15 cellular contexts compared by ENCODE assay signal in genomic region chr12:89208661-89209096, GRCh38.
DNase-seq lines count a peak whose midpoint lies in the region; ATAC-seq and TF ChIP-seq lines count a peak whose summit lies in the region.
"Had no signal": no experiment of that assay in that cellular context is flagged by ENCODE, and none has a peak within 500 bp of the region (broad histone marks: within the 10 kb centered on the region; RNA-seq: fewer than 3 reads in every experiment).

No MANE protein-coding gene starts in this region.

- H3K36me3 ChIP-seq in IMR-90 (ENCODE audit: control insufficient read depth, insufficient read depth, low read length) = no peaks in the 10 kb centered on the region
- no peaks in the 10 kb centered on the region for H3K36me3 ChIP-seq in mesenchymal stem cell (ENCODE audit: control insufficient read depth in 1 of 2, insufficient read depth in 2 of 2, low read depth in 1 of 2, low read length in 2 of 2)
- H3K36me3 ChIP-seq in right atrium auricular region = no peaks in the 10 kb centered on the region

- no peak overlapping the region for H2BK12ac ChIP-seq in mesenchymal stem cell (ENCODE audit: low read length in 2 of 2)

- TF ChIP-seq RAD21 in IMR-90 (IDR thresholded peaks at IDR 0.05; ENCODE audit: low read length) = no peak

- H2AK9ac ChIP-seq in IMR-90 (replicated peaks; ENCODE audit: low read depth, low read length, poor library complexity) = no peak overlapping the region

- H4K5ac ChIP-seq in IMR-90 (ENCODE audit: low read depth, low read length) = no peak overlapping the region

- H3K27ac ChIP-seq in IMR-90 (ENCODE audit: insufficient read depth, low read length) (no peak overlapping the region), mesenchymal stem cell (ENCODE audit: low read length, poor library complexity, severe bottlenecking) (no peak overlapping the region), right atrium auricular region (no peak overlapping the region)
- H3K27ac ChIP-seq: C4-2B, epithelial cell of prostate, psoas muscle had no signal

- in situ Hi-C loops in IMR-90 (cut with MboI; ENCODE audit: low sequenced_read_pairs) = no loop called here

- ATAC-seq in IMR-90 (ENCODE audit: low read depth) = no peak
- ATAC-seq in activated CD8-positive, alpha-beta memory T cell treated with anti-CD3 and anti-CD28 coated beads, Interleukin-2, amount 10 ng/mL, durations not matched to agents 7 days and 5 days = no peak
- no peak for ATAC-seq in sciatic nerve
- ATAC-seq: psoas muscle had no signal

- H2BK5ac ChIP-seq in IMR-90 (ENCODE audit: low read depth, low read length, poor library complexity, severe bottlenecking) (no peak overlapping the region), mesenchymal stem cell (ENCODE audit: low read depth, low read length, poor library complexity, severe bottlenecking) (no peak overlapping the region)

- H3K4me3 ChIP-seq in IMR-90 (ENCODE audit: insufficient read depth, low read depth, low read length) (no peak overlapping the region), mesenchymal stem cell (ENCODE audit: insufficient read depth in 1 of 2, low read depth in 1 of 2, low read length in 2 of 2) (peak overlapping the region in 1 of 2 experiments; percentile 20), right atrium auricular region (no peak overlapping the region)
- H3K4me3 ChIP-seq: psoas muscle had no signal

- TF ChIP-seq CTCF in IMR-90 (conservative IDR thresholded peaks at IDR 0.05; ENCODE audit: low read depth, low read length) = no peak
- TF ChIP-seq CTCF in right atrium auricular region (IDR thresholded peaks at IDR 0.05) = no peak

- no CpG with 5 or more reads among the region's 2 CpGs for WGBS in IMR-90 (ENCODE audit: extremely low coverage in 2 of 2, insufficient read length in 1 of 2), 2 experiments
- 29% methylated on average over 1 of the region's 2 CpGs for WGBS in mesenchymal stem cell

- DNase-seq in AML-193 (lab: John Stamatoyannopoulos, UW) = peak; percentile 56 to 63
- peak; percentile 29 for DNase-seq in IMR-90
- peak; percentile 50 for DNase-seq in amniotic epithelial cell (ENCODE audit: low read depth)
- DNase-seq in mesenchymal stem cell = peak; percentile 56
- no peak for DNase-seq in activated CD8-positive, alpha-beta memory T cell treated with anti-CD3 and anti-CD28 coated beads, Interleukin-2, amount 10 ng/mL, durations not matched to agents 7 days and 5 days
- DNase-seq in right atrium auricular region (ENCODE audit: low spot score) = no peak
- no peak for DNase-seq in sciatic nerve (ENCODE audit: low spot score)
- DNase-seq in NCI-H526 (lab: John Stamatoyannopoulos, UW) = no peak
- DNase-seq: activated CD4-positive, alpha-beta T cell treated with anti-CD3 and anti-CD28 coated beads, Interleukin-2, amount 50 U/mL, for 1 hour; NCI-H187 treated with DMSO at 0.1 percent for 48 hours; psoas muscle; stimulated activated naive CD4-positive, alpha-beta T cell treated with Interleukin-2 at 50 U/mL for 16 hours; T-helper 1 cell had no signal

- H2BK15ac ChIP-seq in IMR-90 (ENCODE audit: low read depth, low read length) (no peak overlapping the region; the same call in 2 of the 3 replicates), mesenchymal stem cell (ENCODE audit: low read depth, poor library complexity, severe bottlenecking) (no peak overlapping the region)

- H3K27me3 ChIP-seq in IMR-90 (ENCODE audit: control insufficient read depth, insufficient read depth, low read length) (no peaks in the 10 kb centered on the region), mesenchymal stem cell (ENCODE audit: control insufficient read depth in 1 of 2, insufficient read depth in 1 of 2, low read length in 2 of 2) (no peaks in the 10 kb centered on the region), right atrium auricular region (no peaks in the 10 kb centered on the region)

- no peak for TF ChIP-seq POLR2A in IMR-90 (IDR thresholded peaks at IDR 0.05; ENCODE audit: low read depth, low read length)

- H3K36me3 Mint-ChIP-seq in activated CD8-positive, alpha-beta memory T cell treated with anti-CD3 and anti-CD28 coated beads, Interleukin-2, amount 10 ng/mL, durations not matched to agents 7 days and 5 days = peaks cover 6% of the 10 kb centered on the region

- H2AFZ ChIP-seq in IMR-90 (replicated peaks; ENCODE audit: low read length, poor library complexity) = no peak overlapping the region
- no peak overlapping the region for H2AFZ ChIP-seq in mesenchymal stem cell (ENCODE audit: low read depth, low read length)

- BruUV-seq in IMR-90 (replicated peaks; lab: Mats Ljungman, UMichigan) = no TSS peak

- H2BK20ac ChIP-seq in IMR-90 (ENCODE audit: low read depth, low read length) = no peak overlapping the region

- no peaks in the 10 kb centered on the region for H3K9me1 ChIP-seq in IMR-90 (ENCODE audit: insufficient read depth, low read length)

- H4K91ac ChIP-seq in IMR-90 (ENCODE audit: insufficient read depth, low read depth, low read length) (peak overlapping the region; percentile 38; the same call in 1 of the 2 replicates), mesenchymal stem cell (ENCODE audit: low read length) (no peak overlapping the region)

- H3K56ac ChIP-seq in IMR-90 (ENCODE audit: extremely low read depth, insufficient read depth, low read length) = 0 out of 2 replicates have a peak overlapping the region, but pooled peaks have one; percentile 36

- H3K4me2 ChIP-seq in IMR-90 (ENCODE audit: low read depth, low read length) (no peak overlapping the region), mesenchymal stem cell (ENCODE audit: low read length, poor library complexity, severe bottlenecking) (no peak overlapping the region)

- POLR2A ChIA-PET in IMR-90 (lab: Charles Lee; ENCODE audit: unreplicated experiment) = interaction anchor here (0.6 to 0.7 kb wide), 2 partner anchors 26 to 68 kb away, joined by 3 to 4 read pairs; no protein-coding TSS in a partner anchor

- H2AK5ac ChIP-seq in IMR-90 (ENCODE audit: low read depth, low read length) (no peak overlapping the region), mesenchymal stem cell (ENCODE audit: low read length, severe bottlenecking) (no peak overlapping the region)

- dilution Hi-C loops in IMR-90 (cut with HindIII; ENCODE audit: low sequenced_read_pairs, unreplicated experiment) = no loop called here

- H3K23ac ChIP-seq in IMR-90 (ENCODE audit: low read depth, low read length) (no peak overlapping the region), mesenchymal stem cell (ENCODE audit: low read length in 2 of 2) (no peak overlapping the region)

- no peaks in the 10 kb centered on the region for H3K79me1 ChIP-seq in IMR-90 (ENCODE audit: low read depth in 1 of 2, low read length in 2 of 2)
- H3K79me1 ChIP-seq in mesenchymal stem cell (replicated peaks; ENCODE audit: low read length, poor library complexity, severe bottlenecking) = no peaks in the 10 kb centered on the region

- H3K4me3 Mint-ChIP-seq in activated CD8-positive, alpha-beta memory T cell treated with anti-CD3 and anti-CD28 coated beads, Interleukin-2, amount 10 ng/mL, durations not matched to agents 7 days and 5 days = no peak overlapping the region

- H3K27ac Mint-ChIP-seq in activated CD8-positive, alpha-beta memory T cell treated with anti-CD3 and anti-CD28 coated beads, Interleukin-2, amount 10 ng/mL, durations not matched to agents 7 days and 5 days = no peak overlapping the region

- peak overlapping the region; percentile 79 for H2BK120ac ChIP-seq in IMR-90 (ENCODE audit: low read depth, low read length)
- no peak overlapping the region for H2BK120ac ChIP-seq in mesenchymal stem cell (ENCODE audit: low read depth, low read length)

- H3K18ac ChIP-seq in IMR-90 (ENCODE audit: low read depth, low read length) (peak overlapping the region; percentile 61; the same call in 1 of the 2 replicates), mesenchymal stem cell (ENCODE audit: low read depth in 1 of 2, low read length in 2 of 2) (no peak overlapping the region)

- peaks cover 3% of the 10 kb centered on the region for H3K9me3 Mint-ChIP-seq in activated CD8-positive, alpha-beta memory T cell treated with anti-CD3 and anti-CD28 coated beads, Interleukin-2, amount 10 ng/mL, durations not matched to agents 7 days and 5 days (ENCODE audit: low read depth)

- H3K9me3 ChIP-seq in IMR-90 (ENCODE audit: control insufficient read depth, insufficient read depth, low read length) (no peaks in the 10 kb centered on the region), mesenchymal stem cell (ENCODE audit: control insufficient read depth, low read length) (no peaks in the 10 kb centered on the region), right atrium auricular region (no peaks in the 10 kb centered on the region)
- H3K9me3 ChIP-seq: psoas muscle had no signal

- H3K4ac ChIP-seq in IMR-90 (ENCODE audit: low read depth, low read length) = no peak overlapping the region
- no peak overlapping the region for H3K4ac ChIP-seq in mesenchymal stem cell (ENCODE audit: low read depth in 1 of 2, low read length in 2 of 2)

- no peaks in the 10 kb centered on the region for H3K27me3 Mint-ChIP-seq in activated CD8-positive, alpha-beta memory T cell treated with anti-CD3 and anti-CD28 coated beads, Interleukin-2, amount 10 ng/mL, durations not matched to agents 7 days and 5 days

- peaks cover 27% of the 10 kb centered on the region for H3K4me1 Mint-ChIP-seq in activated CD8-positive, alpha-beta memory T cell treated with anti-CD3 and anti-CD28 coated beads, Interleukin-2, amount 10 ng/mL, durations not matched to agents 7 days and 5 days

- CTCF ChIA-PET in IMR-90 (lab: Yijun Ruan, JAX) = interaction anchor here (0.9 kb wide), 1 partner anchor 23 kb away, joined by 3 read pairs; no protein-coding TSS in a partner anchor
- CTCF ChIA-PET in activated CD8-positive, alpha-beta memory T cell treated with anti-CD3 and anti-CD28 coated beads, Interleukin-2, amount 10 ng/mL, durations not matched to agents 7 days and 5 days (lab: Charles Lee) = no interaction called here

- no peak overlapping the region for H3K14ac ChIP-seq in IMR-90 (replicated peaks; ENCODE audit: low read depth, low read length)
- no peak overlapping the region for H3K14ac ChIP-seq in mesenchymal stem cell (ENCODE audit: low read length in 2 of 2)

- peak overlapping the region in 1 of 2 experiments; percentile 20; a peak in 2 of 4 replicates for H4K8ac ChIP-seq in IMR-90 (ENCODE audit: low read depth in 2 of 2, low read length in 2 of 2)
- no peak overlapping the region for H4K8ac ChIP-seq in mesenchymal stem cell (ENCODE audit: low read length)

- H3K4me1 ChIP-seq in IMR-90 (ENCODE audit: control insufficient read depth, insufficient read depth, low read length) = peaks cover 4% of the 10 kb centered on the region; the same call in 1 of the 2 replicates
- H3K4me1 ChIP-seq in mesenchymal stem cell (ENCODE audit: control insufficient read depth, insufficient read depth, low read depth, low read length) = no peaks in the 10 kb centered on the region
- no peaks in the 10 kb centered on the region for H3K4me1 ChIP-seq in right atrium auricular region

- intact Hi-C loops in IMR-90 (cut with micrococcal nuclease) (no loop called here), sciatic nerve (cut with DNase I) (no loop called here)

- H4K20me1 ChIP-seq in IMR-90 (ENCODE audit: insufficient read depth, low read length) = no peaks in the 10 kb centered on the region

- H3K9ac ChIP-seq in IMR-90 (ENCODE audit: low read depth, low read length) = no peak overlapping the region
- H3K9ac ChIP-seq in mesenchymal stem cell (ENCODE audit: low read length) = peak overlapping the region; percentile 73

TF ChIP-seq in IMR-90, 13 proteins besides CTCF, POLR2A, EP300 and RAD21:
- no peak for TF ChIP-seq RFX5 (IDR thresholded peaks at IDR 0.05; ENCODE audit: low read depth, low read length)
- peak; percentile 75 for TF ChIP-seq CEBPB (IDR thresholded peaks at IDR 0.05; ENCODE audit: low read depth, low read length)
TF ChIP-seq in IMR-90: peak in this region for 1.

Comparison
In these comparisons a context has a peak if more than half of its experiments do, and no peak if none do; other contexts are left out.
1. DNase-seq: peak in AML-193 (2 of 2), IMR-90 (single experiment), amniotic epithelial cell (single experiment) and mesenchymal stem cell (single experiment); none in activated CD8-positive, alpha-beta memory T cell treated with anti-CD3 and anti-CD28 coated beads, Interleukin-2, amount 10 ng/mL, durations not matched to agents 7 days and 5 days (single experiment), right atrium auricular region (single experiment), sciatic nerve (single experiment) and NCI-H526 (0 of 2).